22 cellular contexts compared by ENCODE assay signal in genomic region chr7:110645060-110645459, GRCh38.
DNase-seq lines count a peak whose midpoint lies in the region; ATAC-seq and TF ChIP-seq lines count a peak whose summit lies in the region.
"Had no signal": no experiment of that assay in that cellular context is flagged by ENCODE, and none has a peak within 500 bp of the region (broad histone marks: within the 10 kb centered on the region; RNA-seq: fewer than 3 reads in every experiment).

No MANE protein-coding gene starts in this region.

- POLR2A ChIA-PET in activated CD8-positive, alpha-beta T cell treated with anti-CD3 and anti-CD28 coated beads for 36 hours (lab: Charles Lee) = no interaction called here

- no peak for DNase-seq in activated CD8-positive, alpha-beta T cell treated with anti-CD3 and anti-CD28 coated beads for 36 hours
- DNase-seq in NCI-H1092 (lab: John Stamatoyannopoulos, UW) = no peak
- no peak for DNase-seq in T1000 (lab: John Stamatoyannopoulos, UW)
- DNase-seq: activated CD4-positive, alpha-beta T cell treated with anti-CD3 and anti-CD28 coated beads for 4 hours; activated T-cell treated with anti-CD3 and anti-CD28 coated beads, Interleukin-2, amount 50 U/mL, for 48 hours; C1 segment of cervical spinal cord; COR-L47; effector CD4-positive, alpha-beta T cell; GDM1; islet precursor cell; left ventricle myocardium inferior; mesendoderm; NCI-H1694 treated with DMSO at 0.1 percent for 48 hours; NCI-H510A; stimulated activated CD4-positive, alpha-beta T cell treated with anti-CD3 and anti-CD28 coated beads, Interleukin-2, amount 100 ng/mL, for 48 hours; substantia nigra; upper lobe of left lung had no signal

- intact Hi-C loops in activated CD8-positive, alpha-beta T cell treated with anti-CD3 and anti-CD28 coated beads for 36 hours (cut with micrococcal nuclease) = no loop called here

- ATAC-seq in GM18511 (IDR thresholded peaks at IDR 0.05; ENCODE audit: unreplicated experiment) = peak; percentile 85
- peak; percentile 56 for ATAC-seq in GM18870 (IDR thresholded peaks at IDR 0.05; ENCODE audit: unreplicated experiment)
- ATAC-seq in HG03175 (IDR thresholded peaks at IDR 0.05; ENCODE audit: unreplicated experiment) = peak; percentile 74
- ATAC-seq in activated CD8-positive, alpha-beta T cell treated with anti-CD3 and anti-CD28 coated beads for 36 hours = peak; percentile 53
- ATAC-seq in GM18502 (IDR thresholded peaks at IDR 0.05; ENCODE audit: poor library complexity, unreplicated experiment) = no peak

- H3K4me3 Mint-ChIP-seq in activated CD8-positive, alpha-beta T cell treated with anti-CD3 and anti-CD28 coated beads for 36 hours = no peak overlapping the region
- H3K4me3 Mint-ChIP-seq: neural progenitor cell had no signal

- H3K36me3 Mint-ChIP-seq in activated CD8-positive, alpha-beta T cell treated with anti-CD3 and anti-CD28 coated beads for 36 hours (ENCODE audit: low read depth) = no peaks in the 10 kb centered on the region
- H3K36me3 Mint-ChIP-seq: neural progenitor cell had no signal

- no peak overlapping the region for H3K27ac Mint-ChIP-seq in activated CD8-positive, alpha-beta T cell treated with anti-CD3 and anti-CD28 coated beads for 36 hours
- H3K27ac Mint-ChIP-seq: neural progenitor cell had no signal

- CTCF ChIA-PET in activated CD8-positive, alpha-beta T cell treated with anti-CD3 and anti-CD28 coated beads for 36 hours (lab: Charles Lee) = no interaction called here

- no peaks in the 10 kb centered on the region for H3K27me3 Mint-ChIP-seq in activated CD8-positive, alpha-beta T cell treated with anti-CD3 and anti-CD28 coated beads for 36 hours

- H3K4me1 Mint-ChIP-seq in activated CD8-positive, alpha-beta T cell treated with anti-CD3 and anti-CD28 coated beads for 36 hours (ENCODE audit: low read depth) = no peaks in the 10 kb centered on the region
- H3K4me1 Mint-ChIP-seq: neural progenitor cell had no signal

- no peaks in the 10 kb centered on the region for H3K9me3 Mint-ChIP-seq in activated CD8-positive, alpha-beta T cell treated with anti-CD3 and anti-CD28 coated beads for 36 hours
- H3K9me3 Mint-ChIP-seq: neural progenitor cell had no signal

- TF ChIP-seq CTCF in activated CD8-positive, alpha-beta T cell treated with anti-CD3 and anti-CD28 coated beads for 36 hours (IDR thresholded peaks at IDR 0.05) = no peak
